Comparison of ENCODE assay signal across 22 cellular contexts in the genomic region with DNA sequence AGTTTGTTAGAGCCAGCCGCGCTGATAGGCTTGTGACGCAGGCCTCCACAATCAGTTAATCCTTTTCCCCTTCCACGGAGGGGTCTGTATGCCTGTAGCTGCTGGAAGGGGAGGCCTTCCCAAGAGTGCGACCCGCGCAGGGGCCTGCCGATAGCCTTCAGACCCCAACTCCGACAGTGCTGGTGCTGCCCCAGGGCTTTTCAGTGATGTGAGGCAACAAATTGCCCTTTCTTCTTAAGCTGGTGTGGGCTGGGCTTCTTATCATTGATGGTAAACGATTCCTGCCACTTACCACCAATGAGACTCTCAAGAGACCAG.
A peak's percentile ranks its signal among the peaks of the same experiment; 100 is the strongest.
DNase-seq lines count a peak whose midpoint lies in the region; ATAC-seq and TF ChIP-seq lines count a peak whose summit lies in the region.
"Had no signal": no experiment of that assay in that cellular context is flagged by ENCODE, and none has a peak within 500 bp of the region (broad histone marks: within the 10 kb centered on the region; RNA-seq: fewer than 3 reads in every experiment).

No MANE protein-coding gene starts in this region.

- H3K4me1 ChIP-seq in tibial nerve (peaks cover 0 to 12% (median 0%) of the 10 kb centered on the region in 4 donors), gastroesophageal sphincter (no peaks in the 10 kb centered on the region)

- peak overlapping the region in 1 of 2 donors; percentile 39 for H3K27ac Mint-ChIP-seq in natural killer cell treated with Interleukin-12 subunit alpha and Interleukin-12 subunit beta and Interleukin-15 and Interleukin-18, amount 100 ng/mL, for 72 hours
- H3K27ac Mint-ChIP-seq in natural killer cell: no peak overlapping the region
- no peak overlapping the region for H3K27ac Mint-ChIP-seq in neural crest cell (ENCODE audit: unreplicated experiment)
- no peak overlapping the region for H3K27ac Mint-ChIP-seq in type B pancreatic cell
- no peak overlapping the region for H3K27ac Mint-ChIP-seq in mesothelial cell of epicardium
- H3K27ac Mint-ChIP-seq: B cell; CD4-positive, CD25-positive, alpha-beta regulatory T cell; GM23338; HFFc6; IgD-negative memory B cell had no signal

- TF ChIP-seq EP300 in tibial nerve (IDR thresholded peaks at IDR 0.05): no peak
- TF ChIP-seq EP300 in gastroesophageal sphincter (IDR thresholded peaks at IDR 0.05): no peak

- H3K4me3 ChIP-seq in tibial nerve (no peak overlapping the region), gastroesophageal sphincter (no peak overlapping the region)
- H3K4me3 ChIP-seq: GM23338 had no signal

- no peak overlapping the region for H3K4me3 Mint-ChIP-seq in natural killer cell treated with Interleukin-12 subunit alpha and Interleukin-12 subunit beta and Interleukin-15 and Interleukin-18, amount 100 ng/mL, for 72 hours
- no peak overlapping the region for H3K4me3 Mint-ChIP-seq in natural killer cell
- H3K4me3 Mint-ChIP-seq in neural crest cell: peak overlapping the region; percentile 44
- H3K4me3 Mint-ChIP-seq in type B pancreatic cell: no peak overlapping the region
- H3K4me3 Mint-ChIP-seq in mesothelial cell of epicardium: no peak overlapping the region
- H3K4me3 Mint-ChIP-seq: B cell; CD4-positive, CD25-positive, alpha-beta regulatory T cell; CD8-positive, alpha-beta memory T cell; GM23338; HFFc6; IgD-negative memory B cell had no signal

- H3K9me3 ChIP-seq in tibial nerve: no peaks in the 10 kb centered on the region
- no peaks in the 10 kb centered on the region for H3K9me3 ChIP-seq in gastroesophageal sphincter

- H3K36me3 ChIP-seq in tibial nerve (peaks cover 0 to 6% (median 0%) of the 10 kb centered on the region in 3 donors), gastroesophageal sphincter (no peaks in the 10 kb centered on the region)

- H3K4me1 Mint-ChIP-seq in natural killer cell treated with Interleukin-12 subunit alpha and Interleukin-12 subunit beta and Interleukin-15 and Interleukin-18, amount 100 ng/mL, for 72 hours (ENCODE audit: low read depth in 2 of 2): peaks cover 4 to 8% of the 10 kb centered on the region in 2 donors
- H3K4me1 Mint-ChIP-seq in natural killer cell: no peaks in the 10 kb centered on the region
- peaks cover 57% of the 10 kb centered on the region for H3K4me1 Mint-ChIP-seq in neural crest cell
- peaks cover 18% of the 10 kb centered on the region for H3K4me1 Mint-ChIP-seq in type B pancreatic cell (ENCODE audit: unreplicated experiment)
- H3K4me1 Mint-ChIP-seq in mesothelial cell of epicardium: peaks cover 19% of the 10 kb centered on the region
- H3K4me1 Mint-ChIP-seq: B cell, IgD-negative memory B cell had no signal

- no peaks in the 10 kb centered on the region for H3K27me3 ChIP-seq in tibial nerve
- no peaks in the 10 kb centered on the region for H3K27me3 ChIP-seq in gastroesophageal sphincter

- no peak for ATAC-seq in natural killer cell treated with Interleukin-12 subunit alpha and Interleukin-12 subunit beta and Interleukin-15 and Interleukin-18, amount 100 ng/mL, for 72 hours
- ATAC-seq in natural killer cell: no peak
- ATAC-seq in gastroesophageal sphincter: no peak
- ATAC-seq: GM23338, HCT116, HepG2 had no signal

- intact Hi-C loops in natural killer cell (cut with micrococcal nuclease): no loop called here

- no peak overlapping the region for H3K27ac ChIP-seq in tibial nerve
- no peak overlapping the region for H3K27ac ChIP-seq in gastroesophageal sphincter

- H3K36me3 Mint-ChIP-seq in natural killer cell treated with Interleukin-12 subunit alpha and Interleukin-12 subunit beta and Interleukin-15 and Interleukin-18, amount 100 ng/mL, for 72 hours: no peaks in the 10 kb centered on the region
- H3K36me3 Mint-ChIP-seq in natural killer cell: no peaks in the 10 kb centered on the region
- peaks cover 2% of the 10 kb centered on the region for H3K36me3 Mint-ChIP-seq in neural crest cell (ENCODE audit: low read depth)
- H3K36me3 Mint-ChIP-seq in type B pancreatic cell: no peaks in the 10 kb centered on the region
- no peaks in the 10 kb centered on the region for H3K36me3 Mint-ChIP-seq in mesothelial cell of epicardium
- H3K36me3 Mint-ChIP-seq: CD4-positive, CD25-positive, alpha-beta regulatory T cell; CD8-positive, alpha-beta memory T cell had no signal

- H3K9me3 Mint-ChIP-seq in natural killer cell treated with Interleukin-12 subunit alpha and Interleukin-12 subunit beta and Interleukin-15 and Interleukin-18, amount 100 ng/mL, for 72 hours: no peaks in the 10 kb centered on the region
- H3K9me3 Mint-ChIP-seq in natural killer cell: no peaks in the 10 kb centered on the region
- no peaks in the 10 kb centered on the region for H3K9me3 Mint-ChIP-seq in neural crest cell
- no peaks in the 10 kb centered on the region for H3K9me3 Mint-ChIP-seq in type B pancreatic cell
- H3K9me3 Mint-ChIP-seq in mesothelial cell of epicardium: no peaks in the 10 kb centered on the region
- H3K9me3 Mint-ChIP-seq: CD4-positive, CD25-positive, alpha-beta regulatory T cell; GM23338; HFFc6; IgD-negative memory B cell had no signal

- TF ChIP-seq CTCF in natural killer cell (IDR thresholded peaks at IDR 0.05) (no peak), neural crest cell (conservative IDR thresholded peaks at IDR 0.05) (no peak), type B pancreatic cell (conservative IDR thresholded peaks at IDR 0.05) (no peak), mesothelial cell of epicardium (IDR thresholded peaks at IDR 0.05; ENCODE audit: unreplicated experiment) (no peak), tibial nerve (IDR thresholded peaks at IDR 0.05) (no peak), gastroesophageal sphincter (IDR thresholded peaks at IDR 0.05) (no peak)

- H3K27me3 Mint-ChIP-seq in natural killer cell treated with Interleukin-12 subunit alpha and Interleukin-12 subunit beta and Interleukin-15 and Interleukin-18, amount 100 ng/mL, for 72 hours: no peaks in the 10 kb centered on the region
- H3K27me3 Mint-ChIP-seq in natural killer cell (ENCODE audit: low read depth in 2 of 2): peaks cover 0 to 3% of the 10 kb centered on the region in 2 donors
- peaks cover 3% of the 10 kb centered on the region for H3K27me3 Mint-ChIP-seq in neural crest cell (ENCODE audit: low read depth)
- H3K27me3 Mint-ChIP-seq in type B pancreatic cell: peaks cover 3% of the 10 kb centered on the region
- H3K27me3 Mint-ChIP-seq in mesothelial cell of epicardium (ENCODE audit: low read depth): no peaks in the 10 kb centered on the region
- H3K27me3 Mint-ChIP-seq: B cell; CD8-positive, alpha-beta memory T cell; IgD-negative memory B cell had no signal

- TF ChIP-seq POLR2A in tibial nerve (IDR thresholded peaks at IDR 0.05) (no peak), gastroesophageal sphincter (IDR thresholded peaks at IDR 0.05) (no peak)

- peak; percentile 22 for DNase-seq in natural killer cell treated with Interleukin-12 subunit alpha and Interleukin-12 subunit beta and Interleukin-15 and Interleukin-18, amount 100 ng/mL, for 72 hours (ENCODE audit: low spot score)
- no peak for DNase-seq in natural killer cell
- peak; percentile 45 for DNase-seq in ecto neural progenitor cell (ENCODE audit: low spot score)
- DNase-seq in neural crest cell (ENCODE audit: low read depth, low spot score): no peak
- peak; percentile 43 for DNase-seq in type B pancreatic cell (ENCODE audit: extremely low spot score, unreplicated experiment)
- no peak for DNase-seq in mesothelial cell of epicardium (ENCODE audit: low spot score in 2 of 2, unreplicated experiment in 2 of 2)
- no peak for DNase-seq in tibial nerve (ENCODE audit: low spot score in 2 of 2)
- DNase-seq: C1 segment of cervical spinal cord; CD4-positive, CD25-positive, alpha-beta regulatory T cell; CD8-positive, alpha-beta memory T cell; COR-L47; DMS 273 treated with DMSO at 0.1 percent for 48 hours; DMS53; DND-41; EL; HFFc6 had no signal

- 91 to 100% methylated on average over 8 to 10 of the region's 10 CpGs for WGBS in tibial nerve, 2 donors
- 90 to 100% methylated on average over 2 to 4 of the region's 10 CpGs for WGBS in gastroesophageal sphincter (ENCODE audit: low coverage in 1 of 2), 2 donors

Comparison
In these comparisons a context has a peak if more than half of its experiments do, and no peak if none do; other contexts are left out.
1. DNase-seq: peak in natural killer cell treated with Interleukin-12 subunit alpha and Interleukin-12 subunit beta and Interleukin-15 and Interleukin-18, amount 100 ng/mL, for 72 hours (single experiment), ecto neural progenitor cell (single experiment) and type B pancreatic cell (single experiment); none in natural killer cell (single experiment), neural crest cell (single experiment), mesothelial cell of epicardium (0 of 2) and tibial nerve (0 of 2).